Comparison of ENCODE assay signal across 30 cellular contexts in genomic region chr2:47152803-47153202, GRCh38. TPM values are rescaled to one million over a fixed set of nuclear protein-coding genes. Genes with fewer than 3 reads are reported as not detected.
"Had no signal": no experiment of that assay in that cellular context is flagged by ENCODE, and none has a peak within 500 bp of the region (broad histone marks: within the 10 kb centered on the region; RNA-seq: fewer than 3 reads in every experiment).

No MANE protein-coding gene starts in this region.

- DNase-seq: activated CD4-positive, alpha-beta T cell treated with anti-CD3 and anti-CD28 coated beads for 36 hours; activated CD4-positive, alpha-beta T cell treated with anti-CD3 and anti-CD28 coated beads, Interleukin-2, amount 10 ng/mL, durations not matched to agents 7 days and 5 days; activated CD4-positive, alpha-beta T cell treated with anti-CD3 and anti-CD28 coated beads, Interleukin-2, amount 50 U/mL, for 48 hours; activated CD8-positive, alpha-beta T cell treated with anti-CD3 and anti-CD28 coated beads, Interleukin-2, amount 10 ng/mL, durations not matched to agents 7 days and 5 days; activated gamma-delta T cell treated with Interleukin-2 at 50 U/mL for 16 hours; activated naive CD4-positive, alpha-beta T cell treated with anti-CD3 and anti-CD28 coated beads for 36 hours; activated T-cell treated with anti-CD3 and anti-CD28 coated beads, Interleukin-2, amount 50 U/mL, for 24 hours; adrenal gland; body of pancreas; NCI-H1105; NCI-H1436; NCI-H1694; NCI-H1930; NCI-H2081 treated with DMSO at 0.1 percent for 48 hours; NCI-H226; NCI-H446 treated with DMSO at 0.1 percent for 48 hours; Right ventricle myocardium superior; SK-N-SH; T-helper 1 cell; T-helper 2 cell; T-helper 9 cell had no signal

- H3K9me2 ChIP-seq: SK-N-SH had no signal

- H3K4me3 ChIP-seq: adrenal gland, body of pancreas, breast epithelium, coronary artery, SJSA1 had no signal

- H3K27ac ChIP-seq: adrenal gland, body of pancreas, breast epithelium, coronary artery, KMS-11, SJSA1 had no signal

- ATAC-seq: activated CD4-positive, alpha-beta T cell treated with anti-CD3 and anti-CD28 coated beads for 36 hours; activated CD4-positive, CD25-positive, alpha-beta regulatory T cell treated with anti-CD3 and anti-CD28 coated beads, Interleukin-2, amount 50 U/mL, for 24 hours; activated CD8-positive, alpha-beta T cell treated with anti-CD3 and anti-CD28 coated beads, Interleukin-2, amount 10 ng/mL, durations not matched to agents 7 days and 5 days; activated naive CD4-positive, alpha-beta T cell treated with anti-CD3 and anti-CD28 coated beads, Interleukin-2, amount 50 U/mL, for 72 hours; body of pancreas; WTC11 had no signal

- H3K9me3 ChIP-seq: adrenal gland, body of pancreas, breast epithelium, SJSA1, SK-N-SH had no signal

- H3K4me1 ChIP-seq: adrenal gland, body of pancreas, breast epithelium, SJSA1 had no signal

- H3K36me3 ChIP-seq: breast epithelium had no signal

- FAIRE-seq: astrocyte had no signal

- H3K9ac ChIP-seq: KMS-11, SK-N-SH had no signal

- H3K4me2 ChIP-seq: KMS-11, SK-N-SH had no signal

- H3K27me3 ChIP-seq: adrenal gland, body of pancreas, breast epithelium, SJSA1 had no signal

RNA-seq across cellular contexts. Expression of gene STPG4, which starts 2.3 kb away (rescaled TPM):
- total RNA-seq: adrenal gland, body of pancreas, cardiac septum, Right ventricle myocardium superior, SJSA1, WTC11 had no signal
